Comparison of ENCODE assay signal across 1 cellular context in the genomic region with DNA sequence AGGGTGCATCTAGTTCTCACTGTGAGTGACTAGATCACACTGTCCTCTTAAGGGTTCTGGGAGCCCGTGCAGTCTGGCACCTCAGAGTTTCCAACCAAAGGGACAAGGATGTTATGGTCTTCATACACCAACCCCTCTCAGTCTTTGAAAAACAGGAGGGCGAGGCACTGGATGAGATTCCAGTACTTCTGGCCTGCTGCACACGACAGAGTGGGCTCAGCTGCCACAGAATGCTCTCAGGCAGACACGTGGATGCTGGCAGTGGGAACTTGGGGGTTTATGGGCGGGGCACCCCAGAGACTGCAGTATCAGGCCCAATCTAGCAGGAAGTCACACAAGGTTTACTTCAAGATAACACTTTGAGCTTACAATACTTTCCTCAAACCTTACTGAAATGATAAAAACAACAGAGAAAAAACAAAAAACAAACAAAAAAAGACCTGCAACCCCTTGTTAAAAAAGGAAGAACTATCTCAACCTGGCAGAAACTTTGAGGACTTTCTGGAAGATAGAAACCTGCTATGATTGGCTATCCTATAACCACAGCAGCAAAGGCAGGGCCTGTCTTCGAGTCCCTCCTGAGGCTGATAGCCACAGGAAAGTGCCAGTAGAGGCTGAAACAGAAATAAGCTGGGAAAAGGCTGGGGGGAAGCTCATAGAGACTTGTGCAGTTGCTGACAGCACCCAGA.
TF ChIP-seq lines count a peak whose summit lies in the region.

No MANE protein-coding gene starts in this region.

TF ChIP-seq in K562, 482 proteins besides CTCF, POLR2A, EP300 and RAD21 (continued from another document and continues in another):
- TF ChIP-seq POLR2H (tag; IDR thresholded peaks at IDR 0.05; ENCODE audit: low read depth) (no peak), ZNF696 (CRISPR knock-in tag; conservative IDR thresholded peaks at IDR 0.05) (no peak), SAFB2 (IDR thresholded peaks at IDR 0.05; ENCODE audit: borderline replicate concordance, low read depth, low read length, severe bottlenecking) (no peak), ZNF76 (CRISPR knock-in tag; IDR thresholded peaks at IDR 0.05; ENCODE audit: borderline replicate concordance) (peak; percentile 61; the same call in 1 of the 2 replicates), ZNF146 (CRISPR knock-in tag; IDR thresholded peaks at IDR 0.05; ENCODE audit: unreplicated experiment) (no peak), KLF1 (tag; IDR thresholded peaks at IDR 0.05) (no peak), POU5F1 (IDR thresholded peaks at IDR 0.05; ENCODE audit: borderline replicate concordance, low read depth, low read length, partially characterized antibody) (no peak), HOXB6 (CRISPR knock-in tag; IDR thresholded peaks at IDR 0.05; ENCODE audit: borderline replicate concordance) (no peak), FOXJ2 (tag; IDR thresholded peaks at IDR 0.05) (no peak), ZNF253 (CRISPR knock-in tag; conservative IDR thresholded peaks at IDR 0.05) (no peak), ZNF184 (CRISPR knock-in tag; IDR thresholded peaks at IDR 0.05) (no peak), SPI1 (IDR thresholded peaks at IDR 0.05; ENCODE audit: borderline replicate concordance, low read depth, low read length) (no peak), HMG20B (CRISPR knock-in tag; IDR thresholded peaks at IDR 0.05) (no peak), RFX7 (CRISPR knock-in tag; IDR thresholded peaks at IDR 0.05) (no peak), TRIM25 (IDR thresholded peaks at IDR 0.05; ENCODE audit: borderline replicate concordance) (no peak), ZBTB43 (CRISPR knock-in tag; IDR thresholded peaks at IDR 0.05) (no peak), SUPT5H (IDR thresholded peaks at IDR 0.05) (no peak), ZNF140 (CRISPR knock-in tag; IDR thresholded peaks at IDR 0.05) (no peak), ZNF609 (CRISPR knock-in tag; IDR thresholded peaks at IDR 0.05; ENCODE audit: borderline replicate concordance) (no peak), SREBF2 (CRISPR knock-in tag; IDR thresholded peaks at IDR 0.05) (no peak), KDM2B (CRISPR knock-in tag; IDR thresholded peaks at IDR 0.05) (no peak), HDAC6 (IDR thresholded peaks at IDR 0.05; ENCODE audit: low read depth, low read length) (no peak), E2F5 (CRISPR knock-in tag; IDR thresholded peaks at IDR 0.05) (no peak), TCFL5 (CRISPR knock-in tag; conservative IDR thresholded peaks at IDR 0.05) (no peak), ZZZ3 (IDR thresholded peaks at IDR 0.05) (no peak), ILF3 (IDR thresholded peaks at IDR 0.05; ENCODE audit: borderline replicate concordance) (no peak), POLR2B (IDR thresholded peaks at IDR 0.05; ENCODE audit: low read depth, partially characterized antibody) (no peak), NCOA6 (IDR thresholded peaks at IDR 0.05) (no peak), SP1 (CRISPR knock-in tag; IDR thresholded peaks at IDR 0.05) (no peak), ZNF561 (CRISPR knock-in tag; conservative IDR thresholded peaks at IDR 0.05) (no peak), POLR2AphosphoS2 (IDR thresholded peaks at IDR 0.05; ENCODE audit: low read length) (no peak), ZNF75A (CRISPR knock-in tag; IDR thresholded peaks at IDR 0.05) (no peak), KLF16 (IDR thresholded peaks at IDR 0.05) (peak; percentile 35; the same call in 1 of the 2 replicates), SMC3 (conservative IDR thresholded peaks at IDR 0.05; ENCODE audit: insufficient read depth, low read depth, low read length) (no peak), ZNF143 (CRISPR knock-in tag; IDR thresholded peaks at IDR 0.05) (no peak), U2AF2 (optimal IDR thresholded peaks at IDR 0.05; ENCODE audit: low read depth, low read length) (no peak), ETV1 (tag; conservative IDR thresholded peaks at IDR 0.05; ENCODE audit: low read depth) (no peak), HES1 (IDR thresholded peaks at IDR 0.05; ENCODE audit: low read depth) (no peak), ZNF695 (CRISPR knock-in tag; IDR thresholded peaks at IDR 0.05) (no peak), TCF7L2 (IDR thresholded peaks at IDR 0.05; ENCODE audit: low read depth, low read length) (no peak), NFXL1 (CRISPR knock-in tag; IDR thresholded peaks at IDR 0.05) (no peak), CREBBP (IDR thresholded peaks at IDR 0.05; ENCODE audit: low read depth, low read length) (no peak), TEAD1 (CRISPR knock-in tag; IDR thresholded peaks at IDR 0.05) (0 out of 4 replicates have a peak, but pooled peaks of 1 of the 2 experiments have one; percentile 29), PCBP1 (IDR thresholded peaks at IDR 0.05; ENCODE audit: low read depth, low read length, poor library complexity, severe bottlenecking) (no peak), ILK (tag; IDR thresholded peaks at IDR 0.05; ENCODE audit: borderline replicate concordance, low read depth) (no peak), FOS (IDR thresholded peaks at IDR 0.05; ENCODE audit: extremely low read depth, insufficient read length) (no peak), ZNF551 (CRISPR knock-in tag; IDR thresholded peaks at IDR 0.05) (no peak)
- TF ChIP-seq, protein P1, sequence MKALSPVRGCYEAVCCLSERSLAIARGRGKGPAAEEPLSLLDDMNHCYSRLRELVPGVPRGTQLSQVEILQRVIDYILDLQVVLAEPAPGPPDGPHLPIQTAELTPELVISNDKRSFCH (CRISPR knock-in tag; IDR thresholded peaks at IDR 0.05): no peak
- TF ChIP-seq, protein P1 (tag; IDR thresholded peaks at IDR 0.05): no peak; the same call in 1 of the 2 replicates
- TF ChIP-seq, protein P2, sequence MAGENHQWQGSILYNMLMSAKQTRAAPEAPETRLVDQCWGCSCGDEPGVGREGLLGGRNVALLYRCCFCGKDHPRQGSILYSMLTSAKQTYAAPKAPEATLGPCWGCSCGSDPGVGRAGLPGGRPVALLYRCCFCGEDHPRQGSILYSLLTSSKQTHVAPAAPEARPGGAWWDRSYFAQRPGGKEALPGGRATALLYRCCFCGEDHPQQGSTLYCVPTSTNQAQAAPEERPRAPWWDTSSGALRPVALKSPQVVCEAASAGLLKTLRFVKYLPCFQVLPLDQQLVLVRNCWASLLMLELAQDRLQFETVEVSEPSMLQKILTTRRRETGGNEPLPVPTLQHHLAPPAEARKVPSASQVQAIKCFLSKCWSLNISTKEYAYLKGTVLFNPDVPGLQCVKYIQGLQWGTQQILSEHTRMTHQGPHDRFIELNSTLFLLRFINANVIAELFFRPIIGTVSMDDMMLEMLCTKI (IDR thresholded peaks at IDR 0.05; ENCODE audit: partially characterized antibody): no peak
- TF ChIP-seq, protein P3, sequence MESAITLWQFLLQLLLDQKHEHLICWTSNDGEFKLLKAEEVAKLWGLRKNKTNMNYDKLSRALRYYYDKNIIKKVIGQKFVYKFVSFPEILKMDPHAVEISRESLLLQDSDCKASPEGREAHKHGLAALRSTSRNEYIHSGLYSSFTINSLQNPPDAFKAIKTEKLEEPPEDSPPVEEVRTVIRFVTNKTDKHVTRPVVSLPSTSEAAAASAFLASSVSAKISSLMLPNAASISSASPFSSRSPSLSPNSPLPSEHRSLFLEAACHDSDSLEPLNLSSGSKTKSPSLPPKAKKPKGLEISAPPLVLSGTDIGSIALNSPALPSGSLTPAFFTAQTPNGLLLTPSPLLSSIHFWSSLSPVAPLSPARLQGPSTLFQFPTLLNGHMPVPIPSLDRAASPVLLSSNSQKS (CRISPR knock-in tag; IDR thresholded peaks at IDR 0.05): 0 out of 2 replicates have a peak, but pooled peaks have one; percentile 31
- TF ChIP-seq, protein P4, sequence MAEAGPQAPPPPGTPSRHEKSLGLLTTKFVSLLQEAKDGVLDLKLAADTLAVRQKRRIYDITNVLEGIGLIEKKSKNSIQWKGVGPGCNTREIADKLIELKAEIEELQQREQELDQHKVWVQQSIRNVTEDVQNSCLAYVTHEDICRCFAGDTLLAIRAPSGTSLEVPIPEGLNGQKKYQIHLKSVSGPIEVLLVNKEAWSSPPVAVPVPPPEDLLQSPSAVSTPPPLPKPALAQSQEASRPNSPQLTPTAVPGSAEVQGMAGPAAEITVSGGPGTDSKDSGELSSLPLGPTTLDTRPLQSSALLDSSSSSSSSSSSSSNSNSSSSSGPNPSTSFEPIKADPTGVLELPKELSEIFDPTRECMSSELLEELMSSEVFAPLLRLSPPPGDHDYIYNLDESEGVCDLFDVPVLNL (CRISPR knock-in tag; IDR thresholded peaks at IDR 0.05; ENCODE audit: low read depth): no peak
- TF ChIP-seq, protein P5, sequence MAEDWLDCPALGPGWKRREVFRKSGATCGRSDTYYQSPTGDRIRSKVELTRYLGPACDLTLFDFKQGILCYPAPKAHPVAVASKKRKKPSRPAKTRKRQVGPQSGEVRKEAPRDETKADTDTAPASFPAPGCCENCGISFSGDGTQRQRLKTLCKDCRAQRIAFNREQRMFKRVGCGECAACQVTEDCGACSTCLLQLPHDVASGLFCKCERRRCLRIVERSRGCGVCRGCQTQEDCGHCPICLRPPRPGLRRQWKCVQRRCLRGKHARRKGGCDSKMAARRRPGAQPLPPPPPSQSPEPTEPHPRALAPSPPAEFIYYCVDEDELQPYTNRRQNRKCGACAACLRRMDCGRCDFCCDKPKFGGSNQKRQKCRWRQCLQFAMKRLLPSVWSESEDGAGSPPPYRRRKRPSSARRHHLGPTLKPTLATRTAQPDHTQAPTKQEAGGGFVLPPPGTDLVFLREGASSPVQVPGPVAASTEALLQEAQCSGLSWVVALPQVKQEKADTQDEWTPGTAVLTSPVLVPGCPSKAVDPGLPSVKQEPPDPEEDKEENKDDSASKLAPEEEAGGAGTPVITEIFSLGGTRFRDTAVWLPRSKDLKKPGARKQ (CRISPR knock-in tag; IDR thresholded peaks at IDR 0.05): no peak
